19 cellular contexts compared by ENCODE assay signal in the genomic region with DNA sequence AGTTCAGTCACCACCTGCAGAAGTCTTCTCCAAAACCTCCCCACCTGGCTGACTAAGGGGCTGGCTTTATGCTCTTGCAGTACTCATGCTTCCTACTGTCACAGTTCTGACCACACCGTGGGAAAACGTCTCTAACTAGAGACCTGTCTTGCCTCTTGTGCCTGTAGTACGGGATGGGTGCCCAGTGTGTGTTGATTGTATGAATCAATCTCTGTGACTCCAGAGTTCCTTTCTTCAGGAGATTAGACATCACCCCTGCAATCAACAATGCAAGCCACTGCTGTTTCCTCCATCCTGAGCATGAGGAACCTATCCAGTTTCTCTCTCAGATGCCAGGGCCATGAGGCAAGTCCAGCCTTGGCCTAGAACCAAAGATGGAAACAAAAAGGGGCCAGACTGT.
A peak's percentile ranks its signal among the peaks of the same experiment; 100 is the strongest.
DNase-seq lines count a peak whose midpoint lies in the region; ATAC-seq, FAIRE-seq and TF ChIP-seq lines count a peak whose summit lies in the region.
"Had no signal": no experiment of that assay in that cellular context is flagged by ENCODE, and none has a peak within 500 bp of the region (broad histone marks: within the 10 kb centered on the region; RNA-seq: fewer than 3 reads in every experiment).

No MANE protein-coding gene starts in this region.

- H3K9me3 ChIP-seq in PC-9 (ENCODE audit: insufficient read depth, low read depth) (no peaks in the 10 kb centered on the region), esophagus squamous epithelium (no peaks in the 10 kb centered on the region), pancreas (no peaks in the 10 kb centered on the region)
- H3K9me3 ChIP-seq: SK-N-SH had no signal

- TF ChIP-seq CTCF in PC-9 (conservative IDR thresholded peaks at IDR 0.05) = no peak
- no peak for TF ChIP-seq CTCF in esophagus squamous epithelium (IDR thresholded peaks at IDR 0.05)
- no peak for TF ChIP-seq CTCF in pancreas (IDR thresholded peaks at IDR 0.05)

- H4K20me1 ChIP-seq in PC-9 (ENCODE audit: insufficient read depth) = no peaks in the 10 kb centered on the region

- ATAC-seq in pancreas (peak in 3 of 4 donors; percentile 14 to 65 (median 25)), GM18909 (IDR thresholded peaks at IDR 0.05; ENCODE audit: poor library complexity, unreplicated experiment) (no peak), GM18498 (IDR thresholded peaks at IDR 0.05; ENCODE audit: unreplicated experiment) (no peak)
- ATAC-seq: K562, T-cell had no signal

- in situ Hi-C loops in G401 (cut with HindIII; ENCODE audit: low sequenced_read_pairs) = no loop called here

- peaks cover 38% of the 10 kb centered on the region; the same call in 1 of the 2 replicates for H3F3A ChIP-seq in PC-9 (ENCODE audit: insufficient read depth, low read depth)

- intact Hi-C loops in PC-9 (cut with micrococcal nuclease; ENCODE audit: unreplicated experiment) (loop anchor here (1.0 to 5.0 kb wide), 4 partner anchors 26 to 141 kb away; no protein-coding TSS in a partner anchor), esophagus squamous epithelium (cut with DNase I) (no loop called here), pancreas (cut with DNase I) (no loop called here)

- H3K79me2 ChIP-seq in PC-9 (ENCODE audit: low read depth) = no peaks in the 10 kb centered on the region

- peak; percentile 37 for DNase-seq in G401 (ENCODE audit: low spot score)
- DNase-seq in PC-9 = peak; percentile 62 to 94
- DNase-seq in esophagus squamous epithelium (lab: John Stamatoyannopoulos, UW) = no peak
- DNase-seq in pancreas = no peak
- no peak for DNase-seq in C1 segment of cervical spinal cord (lab: John Stamatoyannopoulos, UW)
- DNase-seq: CD8-positive, alpha-beta memory T cell; DND-41; GF-D8; H7; NCI-H1048; NCI-H1436 treated with DMSO at 0.1 percent for 48 hours; NCI-H2029 treated with DMSO at 0.1 percent for 48 hours; NCI-H524; SK-N-SH; T-cell had no signal

- POLR2A ChIA-PET in PC-9 (lab: Charles Lee; ENCODE audit: unreplicated experiment) = no interaction called here

- 18% methylated on average over 3 of the region's 3 CpGs; no CpG with 5 or more reads in 1 of the 2 donors for WGBS in esophagus squamous epithelium, 2 donors
- WGBS in pancreas, 2 donors = 34 to 35% methylated on average over 3 of the region's 3 CpGs

- CTCF ChIA-PET in PC-9 (lab: Charles Lee) = no interaction called here

- no peak overlapping the region for H2AFZ ChIP-seq in PC-9

- peak overlapping the region; percentile 13 for H3K4me2 ChIP-seq in PC-9
- H3K4me2 ChIP-seq: SK-N-SH had no signal

- no peak for FAIRE-seq in pancreas (lab: Jason Lieb, UNC)
- FAIRE-seq: GM12891, K562 had no signal

- H3K9me2 ChIP-seq in PC-9 (ENCODE audit: insufficient read depth) = no peaks in the 10 kb centered on the region
- H3K9me2 ChIP-seq: SK-N-SH had no signal

- H3K4me1 ChIP-seq in PC-9 (replicated peaks; ENCODE audit: insufficient read depth) (peaks cover 46% of the 10 kb centered on the region), esophagus squamous epithelium (peaks cover 0 to 46% (median 9%) of the 10 kb centered on the region in 3 donors), pancreas (no peaks in the 10 kb centered on the region)

- no peaks in the 10 kb centered on the region for H3K27me3 ChIP-seq in PC-9 (ENCODE audit: insufficient read depth, low read depth)
- H3K27me3 ChIP-seq in esophagus squamous epithelium = no peaks in the 10 kb centered on the region
- no peaks in the 10 kb centered on the region for H3K27me3 ChIP-seq in pancreas

- no TSS peak for BruUV-seq in PC-9 (replicated peaks; lab: Mats Ljungman, UMichigan)

- no peak for TF ChIP-seq POLR2A in esophagus squamous epithelium (IDR thresholded peaks at IDR 0.05)

- H3K4me3 ChIP-seq in PC-9 = no peak overlapping the region
- H3K4me3 ChIP-seq in esophagus squamous epithelium = no peak overlapping the region
- H3K4me3 ChIP-seq in pancreas = no peak overlapping the region
- H3K4me3 ChIP-seq: K562 had no signal

- H3K27ac ChIP-seq in PC-9 = peak overlapping the region; percentile 31; the same call in 1 of the 2 replicates
- peak overlapping the region in 3 of 4 donors; percentile 68 to 78 (median 75) for H3K27ac ChIP-seq in esophagus squamous epithelium
- no peak overlapping the region for H3K27ac ChIP-seq in pancreas

- H3K36me3 ChIP-seq in PC-9 (ENCODE audit: low read depth) (no peaks in the 10 kb centered on the region), esophagus squamous epithelium (no peaks in the 10 kb centered on the region), pancreas (no peaks in the 10 kb centered on the region)

Comparison
In these comparisons a context has a peak if more than half of its experiments do, and no peak if none do; other contexts are left out.
1. DNase-seq: peak in G401 (single experiment) and PC-9 (2 of 2); none in esophagus squamous epithelium (single experiment), pancreas (0 of 6) and C1 segment of cervical spinal cord (0 of 14).
2. H3K27ac ChIP-seq: peak in PC-9 (single experiment) and esophagus squamous epithelium (3 of 4); none in pancreas (0 of 4).
3. ATAC-seq: peak in pancreas (3 of 4); none in GM18909 (single experiment) and GM18498 (single experiment).